17 cellular contexts compared by ENCODE assay signal in genomic region chr5:10540036-10540544, GRCh38.
"Had no signal": no experiment of that assay in that cellular context is flagged by ENCODE, and none has a peak within 500 bp of the region (broad histone marks: within the 10 kb centered on the region; RNA-seq: fewer than 3 reads in every experiment).

No MANE protein-coding gene starts in this region.

- ATAC-seq: effector memory CD8-positive, alpha-beta T cell; gastroesophageal sphincter; left lung; lower lobe of right lung; natural killer cell; stimulated activated effector memory CD8-positive, alpha-beta T cell treated with anti-CD3 and anti-CD28 coated beads, Interleukin-12 subunit alpha, Interleukin-12 subunit beta, amount 100 ng/mL, for 72 hours had no signal

- H3K27me3 ChIP-seq: right atrium auricular region, testis had no signal

- H3K4me1 ChIP-seq: testis had no signal

- DNase-seq: cortex of kidney; effector memory CD8-positive, alpha-beta T cell; glutamatergic neuron; islet precursor cell; left lung; lower lobe of right lung; natural killer cell; stimulated activated CD4-positive, alpha-beta T cell treated with anti-CD3 and anti-CD28 coated beads, Interleukin-4, amount 100 ng/mL, for 1 hour; stimulated activated CD8-positive, alpha-beta memory T cell treated with anti-CD3 and anti-CD28 coated beads, Interleukin-4, amount 100 ng/mL, for 48 hours; testis; transverse colon had no signal

- H3K36me3 ChIP-seq: esophagus muscularis mucosa, gastroesophageal sphincter, left lung, lower lobe of right lung, right atrium auricular region, transverse colon had no signal

- H3K9me3 ChIP-seq: esophagus muscularis mucosa, gastroesophageal sphincter, left lung, lower lobe of right lung, right atrium auricular region, testis, transverse colon had no signal

- H3K4me3 ChIP-seq: esophagus muscularis mucosa, gastroesophageal sphincter, left lung, lower lobe of right lung, right atrium auricular region, smooth muscle cell, testis, transverse colon had no signal

- H3K27ac ChIP-seq: epithelial cell of prostate, esophagus muscularis mucosa, gastroesophageal sphincter, left lung, lower lobe of right lung, right atrium auricular region, testis, transverse colon had no signal
